ENCODE assay signal across 11 cellular contexts in genomic region chr10:87008303-87008702, GRCh38. TPM values are rescaled to one million over a fixed set of nuclear protein-coding genes. Genes with fewer than 3 reads are reported as not detected.
"Had no signal": no experiment of that assay in that cellular context is flagged by ENCODE, and none has a peak within 500 bp of the region (broad histone marks: within the 10 kb centered on the region; RNA-seq: fewer than 3 reads in every experiment).

No MANE protein-coding gene starts in this region.

RNA-seq across cellular contexts. Expression of gene FAM25A, which starts 11.8 kb away (rescaled TPM):
- total RNA-seq: cerebellum, endodermal cell, heart right ventricle, left ventricle myocardium superior, lower lobe of right lung, mesenteric fat pad, natural killer cell, occipital lobe, ovary, pulmonary artery endothelial cell, urinary bladder had no signal

RNA-seq across cellular contexts. Expression of gene ADIRF, which starts 40.0 kb away (rescaled TPM):
- total RNA-seq: natural killer cell, occipital lobe had no signal

RNA-seq across cellular contexts. Expression of gene SNCG, which starts 49.9 kb away (rescaled TPM):
- total RNA-seq: natural killer cell had no signal
